ENCODE assay signal across 18 cellular contexts in genomic region chr16:25812215-25812614, GRCh38.
DNase-seq lines count a peak whose midpoint lies in the region; ATAC-seq and TF ChIP-seq lines count a peak whose summit lies in the region.
"Had no signal": no experiment of that assay in that cellular context is flagged by ENCODE, and none has a peak within 500 bp of the region (broad histone marks: within the 10 kb centered on the region; RNA-seq: fewer than 3 reads in every experiment).

No MANE protein-coding gene starts in this region.

- DNase-seq in NCI-H510A treated with DMSO at 0.1 percent for 48 hours (lab: John Stamatoyannopoulos, UW) = peak; percentile 23
- no peak for DNase-seq in NCI-H510A (lab: John Stamatoyannopoulos, UW)
- peak; percentile 72 for DNase-seq in A673 (ENCODE audit: low spot score)
- DNase-seq in NCI-H526 (lab: John Stamatoyannopoulos, UW) = peak; percentile 75 to 84
- DNase-seq in SK-N-MC (ENCODE audit: low read depth, low spot score) = no peak
- no peak for DNase-seq in NCI-H2196 (lab: John Stamatoyannopoulos, UW; ENCODE audit: unreplicated experiment)
- DNase-seq: ACHN; Caco-2; CD4-positive, CD25-positive, alpha-beta regulatory T cell; CD8-positive, alpha-beta T cell; DMS153; DND-41; GM23248; H7; HCEC 1CT had no signal

- BruUV-seq in A673 (replicated peaks; lab: Mats Ljungman, UMichigan) = no TSS peak

- TF ChIP-seq CTCF in A673 (conservative IDR thresholded peaks at IDR 0.05; ENCODE audit: low read depth, low read length) = no peak

- peaks cover 55% of the 10 kb centered on the region for H3K4me1 ChIP-seq in A673 (ENCODE audit: insufficient read depth, low read length, poor library complexity, severe bottlenecking)
- H3K4me1 ChIP-seq: Caco-2 had no signal

- H3K36me3 ChIP-seq in A673 (ENCODE audit: insufficient read depth, low read length, poor library complexity, severe bottlenecking) (no peaks in the 10 kb centered on the region), SK-N-MC (ENCODE audit: insufficient read depth, low read length) (peaks cover 8% of the 10 kb centered on the region; the same call in 1 of the 2 replicates)

- H3K27ac ChIP-seq in A673 (ENCODE audit: low read depth, low read length, poor library complexity, severe bottlenecking) (peak overlapping the region; percentile 61), SK-N-MC (peak overlapping the region; percentile 60)
- H3K27ac ChIP-seq: 22Rv1, C4-2B, GM23248 had no signal

- POLR2A ChIA-PET in A673 (lab: Charles Lee; ENCODE audit: low non-redundant PET) = no interaction called here

- no peaks in the 10 kb centered on the region for H3K27me3 ChIP-seq in A673 (replicated peaks; ENCODE audit: insufficient read depth, low read depth, low read length, poor library complexity)

- H3K9me3 ChIP-seq in A673 (ENCODE audit: low read depth, low read length, poor library complexity, severe bottlenecking) (no peaks in the 10 kb centered on the region), SK-N-MC (ENCODE audit: low read depth, low read length) (no peaks in the 10 kb centered on the region)
- H3K9me3 ChIP-seq: Caco-2 had no signal

- CTCF ChIA-PET in A673 (lab: Charles Lee) = interaction anchor here (0.5 kb wide), 1 partner anchor 104 kb away, joined by 5 read pairs; no protein-coding TSS in a partner anchor

- no peak for ATAC-seq in HG02973 (IDR thresholded peaks at IDR 0.05; ENCODE audit: unreplicated experiment)
- ATAC-seq: CD8-positive, alpha-beta T cell had no signal

- no peak overlapping the region for H3K4me3 ChIP-seq in A673 (ENCODE audit: low read depth, low read length, poor library complexity, severe bottlenecking)
- H3K4me3 ChIP-seq in SK-N-MC = no peak overlapping the region
- H3K4me3 ChIP-seq: GM23248 had no signal

- no peak overlapping the region for H3K9ac ChIP-seq in SK-N-MC (ENCODE audit: insufficient read length)
- H3K9ac ChIP-seq: GM23248 had no signal

- intact Hi-C loops in A673 (cut with micrococcal nuclease; ENCODE audit: unreplicated experiment) = no loop called here

Comparison
In these comparisons a context has a peak if more than half of its experiments do, and no peak if none do; other contexts are left out.
1. DNase-seq: peak in NCI-H510A treated with DMSO at 0.1 percent for 48 hours (single experiment), A673 (single experiment) and NCI-H526 (2 of 2); none in NCI-H510A (single experiment), SK-N-MC (single experiment) and NCI-H2196 (single experiment).